Comparison of ENCODE assay signal across 17 cellular contexts in genomic region chr9:68870049-68870448, GRCh38.
DNase-seq lines count a peak whose midpoint lies in the region; ATAC-seq, FAIRE-seq and TF ChIP-seq lines count a peak whose summit lies in the region.
"Had no signal": no experiment of that assay in that cellular context is flagged by ENCODE, and none has a peak within 500 bp of the region (broad histone marks: within the 10 kb centered on the region; RNA-seq: fewer than 3 reads in every experiment).

No MANE protein-coding gene starts in this region.

- H3K9me3 ChIP-seq in HepG2 (ENCODE audit: low read length): no peaks in the 10 kb centered on the region
- no peaks in the 10 kb centered on the region for H3K9me3 ChIP-seq in right lobe of liver
- no peaks in the 10 kb centered on the region for H3K9me3 ChIP-seq in iPS-20b (ENCODE audit: insufficient read depth, low read depth, low read length)
- H3K9me3 ChIP-seq in sigmoid colon: no peaks in the 10 kb centered on the region
- no peaks in the 10 kb centered on the region for H3K9me3 ChIP-seq in T-helper 17 cell (ENCODE audit: control insufficient read depth, low read length, poor library complexity, severe bottlenecking)
- H3K9me3 ChIP-seq: BLaER1 had no signal

- no peaks in the 10 kb centered on the region for H3K79me2 ChIP-seq in HepG2 (ENCODE audit: insufficient read depth, low read length)

- no peak for TF ChIP-seq CTCF in HepG2 (CRISPR knock-in tag; IDR thresholded peaks at IDR 0.05)
- TF ChIP-seq CTCF in right lobe of liver (IDR thresholded peaks at IDR 0.05): no peak
- no peak for TF ChIP-seq CTCF in LNCaP clone FGC (IDR thresholded peaks at IDR 0.05; ENCODE audit: control insufficient read depth, extremely low read depth, insufficient read depth)
- TF ChIP-seq CTCF in sigmoid colon (IDR thresholded peaks at IDR 0.05): no peak

- BruUV-seq in HepG2 (replicated peaks; lab: Mats Ljungman, UMichigan): no TSS peak

- POLR2A ChIA-PET in HepG2 (lab: Yijun Ruan, JAX): no interaction called here

- no peak overlapping the region for H3K4me3 Mint-ChIP-seq in T-helper 17 cell
- H3K4me3 Mint-ChIP-seq: CD14-positive monocyte; CD4-positive, alpha-beta memory T cell had no signal

- no peaks in the 10 kb centered on the region for H3K36me3 Mint-ChIP-seq in T-helper 17 cell (ENCODE audit: low read depth)
- H3K36me3 Mint-ChIP-seq: CD4-positive, alpha-beta memory T cell had no signal

- ATAC-seq in HepG2 (no peak), right lobe of liver (no peak), T-helper 17 cell (no peak)
- ATAC-seq: HCT116 had no signal

- no peaks in the 10 kb centered on the region for H3K27me3 Mint-ChIP-seq in T-helper 17 cell
- H3K27me3 Mint-ChIP-seq: CD4-positive, alpha-beta memory T cell had no signal

- WGBS in HepG2 (ENCODE audit: low lambda C conversion rate): 97% methylated on average over 4 of the region's 4 CpGs
- 52% methylated on average over 4 of the region's 4 CpGs for WGBS in right lobe of liver (ENCODE audit: insufficient coverage, low coverage, low lambda C conversion rate, missing lambda C conversion rate)
- 36 to 53% methylated on average over 4 of the region's 4 CpGs for WGBS in sigmoid colon, 2 donors

- H3K4me1 Mint-ChIP-seq in T-helper 17 cell: no peaks in the 10 kb centered on the region
- H3K4me1 Mint-ChIP-seq: CD4-positive, alpha-beta memory T cell had no signal

- TF ChIP-seq EP300 in HepG2 (IDR thresholded peaks at IDR 0.05; ENCODE audit: low read depth in 2 of 2, low read length in 2 of 2): no peak
- TF ChIP-seq EP300 in HepG2 (CRISPR knock-in tag; IDR thresholded peaks at IDR 0.05; ENCODE audit: borderline replicate concordance): no peak
- peak in 2 of 4 donors; percentile 57 to 69 for TF ChIP-seq EP300 in sigmoid colon (IDR thresholded peaks at IDR 0.05)

- in situ Hi-C loops in HepG2 (cut with HindIII; ENCODE audit: extremely low pct_ligation_motif_present, low pct_unique_long_range_greater_than_20kb): no loop called here

- no peak overlapping the region for H2AFZ ChIP-seq in HepG2 (ENCODE audit: low read length)

- H3K4me1 ChIP-seq in HepG2 (ENCODE audit: insufficient read depth, low read length) (peaks cover 11% of the 10 kb centered on the region; the same call in 1 of the 2 replicates), right lobe of liver (no peaks in the 10 kb centered on the region), iPS-20b (ENCODE audit: insufficient read depth, low read length) (peaks cover 51% of the 10 kb centered on the region), sigmoid colon (peaks cover 0 to 48% (median 36%) of the 10 kb centered on the region in 4 donors)
- H3K4me1 ChIP-seq: BLaER1 had no signal

- no peak overlapping the region for H3K27ac ChIP-seq in HepG2 (ENCODE audit: extremely low read length, insufficient read depth, low read length)
- H3K27ac ChIP-seq in right lobe of liver: no peak overlapping the region
- H3K27ac ChIP-seq in iPS-20b (ENCODE audit: low read length): peak overlapping the region; percentile 93
- peak overlapping the region in 3 of 4 donors; percentile 55 to 71 (median 68) for H3K27ac ChIP-seq in sigmoid colon
- H3K27ac ChIP-seq: BLaER1 had no signal

- no peak overlapping the region for H3K27ac Mint-ChIP-seq in T-helper 17 cell
- H3K27ac Mint-ChIP-seq: CD14-positive monocyte; CD4-positive, alpha-beta memory T cell had no signal

- H3K4me3 ChIP-seq in HepG2 (replicated peaks in 1 of 3; ENCODE audit: insufficient read depth in 1 of 3, low read depth in 2 of 3, low read length in 3 of 3): no peak overlapping the region
- no peak overlapping the region for H3K4me3 ChIP-seq in right lobe of liver
- no peak overlapping the region for H3K4me3 ChIP-seq in LNCaP clone FGC (ENCODE audit: low read depth, low read length)
- H3K4me3 ChIP-seq in iPS-20b (ENCODE audit: low read length): no peak overlapping the region
- H3K4me3 ChIP-seq in sigmoid colon: no peak overlapping the region
- H3K4me3 ChIP-seq: BLaER1 had no signal

- peaks cover 2 to 14% of the 10 kb centered on the region in 2 experiments; a peak in 4 of 5 replicates for H3K36me3 ChIP-seq in HepG2 (replicated peaks in 1 of 2; ENCODE audit: control insufficient read depth in 1 of 2, insufficient read depth in 2 of 2, low read length in 2 of 2)
- H3K36me3 ChIP-seq in right lobe of liver: no peaks in the 10 kb centered on the region
- no peaks in the 10 kb centered on the region for H3K36me3 ChIP-seq in iPS-20b (ENCODE audit: insufficient read depth, low read depth, low read length)
- H3K36me3 ChIP-seq in sigmoid colon: no peaks in the 10 kb centered on the region
- H3K36me3 ChIP-seq: BLaER1 had no signal

- no peaks in the 10 kb centered on the region for H4K20me1 ChIP-seq in HepG2 (ENCODE audit: insufficient read depth, low read length)
- H4K20me1 ChIP-seq: BLaER1 had no signal

- no peak for TF ChIP-seq RAD21 in HepG2 (CRISPR knock-in tag; IDR thresholded peaks at IDR 0.05)

- intact Hi-C loops in HepG2 (cut with micrococcal nuclease; ENCODE audit: unreplicated experiment): no loop called here
- intact Hi-C loops in right lobe of liver (cut with DNase I): no loop called here
- intact Hi-C loops in sigmoid colon (cut with DNase I): loop anchor here (5.0 kb wide), 1 partner anchor 112 kb away; no protein-coding TSS in a partner anchor

- TF ChIP-seq POLR2A in HepG2 (IDR thresholded peaks at IDR 0.05; ENCODE audit: insufficient read depth in 1 of 2, low read depth in 2 of 2, low read length in 2 of 2) (no peak), right lobe of liver (IDR thresholded peaks at IDR 0.05) (no peak), sigmoid colon (IDR thresholded peaks at IDR 0.05) (no peak)

- FAIRE-seq in HepG2 (lab: Jason Lieb, UNC): no peak
- FAIRE-seq: HTR-8/SVneo had no signal

- no peak for DNase-seq in HepG2 (ENCODE audit: low spot score)
- DNase-seq in right lobe of liver: no peak
- peak; percentile 33 for DNase-seq in LNCaP clone FGC (ENCODE audit: low read depth)
- no peak for DNase-seq in sigmoid colon
- no peak for DNase-seq in T-helper 17 cell
- DNase-seq in activated effector memory CD4-positive, alpha-beta T cell treated with anti-CD3 and anti-CD28 coated beads, Interleukin-2, amount 50 U/mL, for 16 hours: no peak
- no peak for DNase-seq in SW480 (ENCODE audit: low spot score)
- DNase-seq: 8988T; CD4-positive, alpha-beta memory T cell; DMS153; DMS79; GDM1 had no signal

- no peaks in the 10 kb centered on the region for H3K27me3 ChIP-seq in HepG2 (ENCODE audit: control insufficient read depth in 1 of 2, insufficient read depth in 2 of 2, low read length in 2 of 2)
- H3K27me3 ChIP-seq in right lobe of liver: no peaks in the 10 kb centered on the region
- no peaks in the 10 kb centered on the region for H3K27me3 ChIP-seq in iPS-20b (ENCODE audit: insufficient read depth, low read length)
- H3K27me3 ChIP-seq in sigmoid colon: no peaks in the 10 kb centered on the region
- H3K27me3 ChIP-seq: BLaER1 had no signal

- H3K9ac ChIP-seq in HepG2 (ENCODE audit: insufficient read depth, low read depth, low read length) (no peak overlapping the region), iPS-20b (ENCODE audit: low read depth, low read length) (peak overlapping the region; percentile 77; the same call in 1 of the 2 replicates)
- H3K9ac ChIP-seq: BLaER1 had no signal

- H3K4me2 ChIP-seq in HepG2 (ENCODE audit: low read depth, low read length): no peak overlapping the region
- H3K4me2 ChIP-seq: BLaER1 had no signal

- CTCF ChIA-PET in HepG2 (lab: Yijun Ruan, JAX; ENCODE audit: low intra/inter-chr PET ratio, low total read pairs): no interaction called here

TF ChIP-seq in HepG2, 621 proteins besides CTCF, POLR2A, EP300 and RAD21:
- 0 out of 2 replicates have a peak, but pooled peaks have one; percentile 13 for TF ChIP-seq ATF7 (IDR thresholded peaks at IDR 0.05)
- no peak for TF ChIP-seq ATF7 (CRISPR knock-in tag; IDR thresholded peaks at IDR 0.05)
- no peak for TF ChIP-seq PHF5A (CRISPR knock-in tag; IDR thresholded peaks at IDR 0.05; ENCODE audit: low read depth, unreplicated experiment)
- 0 out of 2 replicates have a peak, but pooled peaks have one; percentile 27 for TF ChIP-seq CREB1 (IDR thresholded peaks at IDR 0.05)
- TF ChIP-seq CREB1 (CRISPR knock-in tag; IDR thresholded peaks at IDR 0.05): no peak

Comparison
In these comparisons a context has a peak if more than half of its experiments do, and no peak if none do; other contexts are left out.
1. H3K27ac ChIP-seq: peak in iPS-20b (single experiment) and sigmoid colon (3 of 4); none in HepG2 (single experiment) and right lobe of liver (0 of 3).